ENCODE assay signal across 29 cellular contexts in genomic region chr16:73750639-73751038, GRCh38.
"Had no signal": no experiment of that assay in that cellular context is flagged by ENCODE, and none has a peak within 500 bp of the region (broad histone marks: within the 10 kb centered on the region; RNA-seq: fewer than 3 reads in every experiment).

No MANE protein-coding gene starts in this region.

- DNase-seq: activated B cell treated with CpG ODN at 0.5 μM for 24 hours; activated CD4-positive, alpha-beta memory T cell treated with anti-CD3 and anti-CD28 coated beads for 36 hours; activated CD4-positive, alpha-beta T cell treated with anti-CD3 and anti-CD28 coated beads for 4 hours; activated CD4-positive, alpha-beta T cell treated with anti-CD3 and anti-CD28 coated beads, Interleukin-2, amount 50 U/mL, for 1 hour; activated CD4-positive, CD25-positive, alpha-beta regulatory T cell treated with anti-CD3 and anti-CD28 coated beads, Interleukin-2, amount 50 U/mL, for 72 hours; activated CD8-positive, alpha-beta memory T cell treated with anti-CD3 and anti-CD28 coated beads, Interleukin-2, amount 50 U/mL, for 4 hours; activated gamma-delta T cell treated with Interleukin-2 at 50 U/mL for 16 hours; activated naive CD4-positive, alpha-beta T cell treated with anti-CD3 and anti-CD28 coated beads for 36 hours; activated T-cell treated with anti-CD3 and anti-CD28 coated beads for 4 hours; activated T-cell treated with anti-CD3 and anti-CD28 coated beads, Interleukin-2, amount 50 U/mL, for 4 hours; anterior cingulate cortex; caudate nucleus; cerebellar nuclear complex; NCI-H1092 treated with DMSO at 0.1 percent for 48 hours; NCI-H1436; NCI-H1694; NCI-H1930; NCI-H2081 treated with DMSO at 0.1 percent for 48 hours; NCI-H345; NCI-H524 treated with DMSO at 0.1 percent for 48 hours; NCI-H774; SHP77; SJCRH30; SW 1271; T-helper 1 cell; T-helper 2 cell; T-helper 9 cell had no signal

- FAIRE-seq: bronchial epithelial cell, K562 had no signal
